9 cellular contexts compared by ENCODE assay signal in the genomic region with DNA sequence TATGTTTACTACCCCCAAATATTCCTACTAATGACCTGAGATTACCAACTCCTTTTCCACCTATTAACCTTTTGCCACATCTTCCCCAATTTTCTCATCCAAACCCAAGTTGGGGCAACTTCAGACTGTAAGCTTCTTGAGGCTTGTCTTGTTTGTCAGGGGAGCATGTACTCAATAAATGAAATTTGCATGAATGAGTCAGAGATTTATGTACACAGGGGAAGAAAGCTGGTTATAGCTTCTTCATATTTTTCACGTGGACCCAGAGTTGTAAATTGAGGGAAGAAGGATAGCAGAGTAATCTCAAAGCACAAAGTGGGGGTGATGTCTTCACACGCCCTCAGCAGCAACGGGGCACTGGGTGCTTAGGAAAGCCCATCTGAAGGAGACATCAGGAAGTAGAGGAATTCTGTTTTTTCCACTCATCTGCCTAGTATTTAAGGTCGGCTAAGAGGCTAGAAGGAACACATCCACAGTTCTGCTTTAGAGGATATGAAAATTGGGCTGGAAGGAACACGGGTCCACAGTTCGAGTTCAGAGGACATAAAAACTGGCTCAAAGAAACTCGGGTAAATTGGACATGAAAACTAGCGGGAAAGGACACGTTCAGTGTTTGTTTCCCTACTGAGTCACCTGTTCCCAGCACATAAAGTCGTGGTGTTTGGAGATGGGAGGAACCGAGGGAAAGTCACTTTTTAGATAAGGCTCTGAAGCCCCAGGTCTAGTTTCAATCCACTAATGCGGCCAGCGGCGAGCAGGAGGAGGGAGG. TPM values are rescaled to one million over a fixed set of nuclear protein-coding genes. Genes with fewer than 3 reads are reported as not detected.
DNase-seq lines count a peak whose midpoint lies in the region; ATAC-seq and TF ChIP-seq lines count a peak whose summit lies in the region.
"Had no signal": no experiment of that assay in that cellular context is flagged by ENCODE, and none has a peak within 500 bp of the region (broad histone marks: within the 10 kb centered on the region; RNA-seq: fewer than 3 reads in every experiment).

No MANE protein-coding gene starts in this region.

- CTCF ChIA-PET in T-cell (lab: Charles Lee) = interaction anchor here (1.0 to 2.6 kb wide), 7 partner anchors 13 to 63 kb away, joined by 3 to 19 read pairs (median 4); no protein-coding TSS in a partner anchor

- no peak for DNase-seq in activated CD4-positive, alpha-beta T cell treated with anti-CD3 and anti-CD28 coated beads, Interleukin-2, amount 10 ng/mL, durations not matched to agents 24 days and 14 days
- no peak for DNase-seq in activated CD4-positive, alpha-beta T cell treated with anti-CD3 and anti-CD28 coated beads, Interleukin-2, amount 50 U/mL, for 48 hours
- DNase-seq in T-cell = no peak
- no peak for DNase-seq in fibroblast of villous mesenchyme (ENCODE audit: low read depth)
- DNase-seq in NCI-H128 (lab: John Stamatoyannopoulos, UW; ENCODE audit: unreplicated experiment) = no peak
- no peak for DNase-seq in NCI-H1436 treated with DMSO at 0.1 percent for 48 hours (lab: John Stamatoyannopoulos, UW)
- DNase-seq in NCI-H1694 (lab: John Stamatoyannopoulos, UW) = no peak
- DNase-seq: NCI-H446 treated with DMSO at 0.1 percent for 48 hours had no signal

- peak overlapping the region; percentile 76 for H3K27ac Mint-ChIP-seq in activated CD4-positive, alpha-beta T cell treated with anti-CD3 and anti-CD28 coated beads, Interleukin-2, amount 10 ng/mL, durations not matched to agents 24 days and 14 days
- H3K27ac Mint-ChIP-seq in T-cell = peak overlapping the region; percentile 79 to 84
- peak overlapping the region; percentile 66 for H3K27ac Mint-ChIP-seq in stimulated activated memory B cell treated with anti-CD40 and anti-IgM and Interleukin-4, amounts not matched to agents 10 μg/mL and 1 μg/mL and 100 μg/mL, for 72 hours

- no peaks in the 10 kb centered on the region for H3K9me3 Mint-ChIP-seq in activated CD4-positive, alpha-beta T cell treated with anti-CD3 and anti-CD28 coated beads, Interleukin-2, amount 10 ng/mL, durations not matched to agents 24 days and 14 days
- H3K9me3 Mint-ChIP-seq in T-cell = no peaks in the 10 kb centered on the region
- no peaks in the 10 kb centered on the region for H3K9me3 Mint-ChIP-seq in stimulated activated memory B cell treated with anti-CD40 and anti-IgM and Interleukin-4, amounts not matched to agents 10 μg/mL and 1 μg/mL and 100 μg/mL, for 72 hours

- ATAC-seq in T-cell (replicated peaks in 1 of 4) = no peak
- no peak for ATAC-seq in stimulated activated memory B cell treated with anti-CD40 and anti-IgM and Interleukin-4, amounts not matched to agents 10 μg/mL and 1 μg/mL and 100 μg/mL, for 72 hours

- H3K4me3 Mint-ChIP-seq in activated CD4-positive, alpha-beta T cell treated with anti-CD3 and anti-CD28 coated beads, Interleukin-2, amount 10 ng/mL, durations not matched to agents 24 days and 14 days = peak overlapping the region; percentile 90
- H3K4me3 Mint-ChIP-seq in T-cell = peak overlapping the region; percentile 90 to 91 (median 91)
- peak overlapping the region; percentile 87 for H3K4me3 Mint-ChIP-seq in stimulated activated memory B cell treated with anti-CD40 and anti-IgM and Interleukin-4, amounts not matched to agents 10 μg/mL and 1 μg/mL and 100 μg/mL, for 72 hours

- POLR2A ChIA-PET in T-cell (lab: Charles Lee) = interaction anchor here (0.6 to 4.6 kb wide), 9 partner anchors 10 to 1153 kb away, joined by 3 to 48 read pairs (median 5); a partner anchor contains a TSS

- H3K4me1 Mint-ChIP-seq in activated CD4-positive, alpha-beta T cell treated with anti-CD3 and anti-CD28 coated beads, Interleukin-2, amount 10 ng/mL, durations not matched to agents 24 days and 14 days = peaks cover 21% of the 10 kb centered on the region
- H3K4me1 Mint-ChIP-seq in T-cell = peaks cover 42 to 47% (median 44%) of the 10 kb centered on the region in 3 donors
- peaks cover 10% of the 10 kb centered on the region for H3K4me1 Mint-ChIP-seq in stimulated activated memory B cell treated with anti-CD40 and anti-IgM and Interleukin-4, amounts not matched to agents 10 μg/mL and 1 μg/mL and 100 μg/mL, for 72 hours

- intact Hi-C loops in activated CD4-positive, alpha-beta T cell treated with anti-CD3 and anti-CD28 coated beads, Interleukin-2, amount 10 ng/mL, durations not matched to agents 24 days and 14 days (cut with micrococcal nuclease) = no loop called here

- TF ChIP-seq CTCF in fibroblast of villous mesenchyme (IDR thresholded peaks at IDR 0.05; ENCODE audit: insufficient read depth, low read depth, low read length) = no peak

- H3K36me3 Mint-ChIP-seq in activated CD4-positive, alpha-beta T cell treated with anti-CD3 and anti-CD28 coated beads, Interleukin-2, amount 10 ng/mL, durations not matched to agents 24 days and 14 days (ENCODE audit: low read depth) = peaks cover 7% of the 10 kb centered on the region
- peaks cover 7% of the 10 kb centered on the region for H3K36me3 Mint-ChIP-seq in T-cell
- H3K36me3 Mint-ChIP-seq in stimulated activated memory B cell treated with anti-CD40 and anti-IgM and Interleukin-4, amounts not matched to agents 10 μg/mL and 1 μg/mL and 100 μg/mL, for 72 hours = peaks cover 9% of the 10 kb centered on the region

- peak overlapping the region; percentile 57 for H3K4me3 ChIP-seq in fibroblast of villous mesenchyme (ENCODE audit: low read depth, low read length)

- H3K27me3 Mint-ChIP-seq in activated CD4-positive, alpha-beta T cell treated with anti-CD3 and anti-CD28 coated beads, Interleukin-2, amount 10 ng/mL, durations not matched to agents 24 days and 14 days = no peaks in the 10 kb centered on the region
- no peaks in the 10 kb centered on the region for H3K27me3 Mint-ChIP-seq in T-cell
- no peaks in the 10 kb centered on the region for H3K27me3 Mint-ChIP-seq in stimulated activated memory B cell treated with anti-CD40 and anti-IgM and Interleukin-4, amounts not matched to agents 10 μg/mL and 1 μg/mL and 100 μg/mL, for 72 hours

RNA-seq across cellular contexts. Expression of a gene that starts 0.7 kb away (rescaled TPM):
- total RNA-seq in activated CD4-positive, alpha-beta T cell treated with anti-CD3 and anti-CD28 coated beads, Interleukin-2, amount 10 ng/mL, durations not matched to agents 24 days and 14 days = 4.7 and 5.9 TPM in 2 replicates
- 10 to 100 TPM; 34.2 to 80.9 (median 44.6) TPM for total RNA-seq in T-cell
- 9.0 and 15.5 TPM in 2 replicates for total RNA-seq in fibroblast of villous mesenchyme

RNA-seq across cellular contexts. Expression of a gene that starts 52.9 kb away (rescaled TPM):
- 20.0 and 20.3 TPM in 2 replicates for total RNA-seq in activated CD4-positive, alpha-beta T cell treated with anti-CD3 and anti-CD28 coated beads, Interleukin-2, amount 10 ng/mL, durations not matched to agents 24 days and 14 days
- total RNA-seq in T-cell = 10 to 100 TPM; 18.5 to 35.4 (median 21.6) TPM
- 4.8 and 5.6 TPM in 2 replicates for total RNA-seq in fibroblast of villous mesenchyme
